ENCODE assay signal across 9 cellular contexts in the genomic region with DNA sequence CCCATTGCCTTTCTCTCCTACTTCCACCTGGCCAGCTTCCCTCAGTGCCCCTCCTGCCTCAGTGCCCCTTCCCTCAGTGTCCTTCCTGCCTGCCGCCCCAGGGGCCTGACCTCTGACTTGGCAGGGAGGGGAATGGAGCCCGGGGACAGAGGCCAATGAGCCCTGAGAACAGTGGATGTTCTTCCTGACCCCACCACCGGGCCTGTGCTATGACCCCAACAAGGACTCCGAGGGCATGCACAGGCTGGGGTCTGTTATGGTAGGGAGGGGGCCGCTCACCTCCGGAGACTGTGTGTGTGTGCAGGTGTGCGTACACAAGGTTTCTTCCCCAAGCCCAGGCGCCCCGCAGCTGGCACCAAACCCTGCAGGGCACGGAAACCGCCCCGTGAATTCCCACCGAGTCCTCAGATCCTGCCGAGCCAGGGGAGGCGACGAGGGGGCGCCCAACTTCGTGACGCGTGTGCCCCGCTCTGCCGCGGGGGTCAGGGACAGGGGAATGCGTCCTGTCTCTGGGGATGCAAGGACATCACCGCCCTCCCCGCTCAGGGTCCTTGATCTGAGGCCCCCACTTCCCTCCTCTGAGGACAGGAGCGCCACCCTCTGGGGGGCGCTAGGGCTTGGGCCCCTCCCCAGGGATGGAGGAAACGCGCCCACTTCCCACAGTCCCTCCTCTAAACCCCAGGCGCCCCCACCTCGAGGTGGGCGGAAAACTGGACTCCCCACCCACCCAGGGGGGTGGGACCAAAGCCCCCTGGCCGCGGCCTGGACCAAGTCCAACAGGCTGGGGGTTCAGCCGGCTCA. TPM values are rescaled to one million over a fixed set of nuclear protein-coding genes. Genes with fewer than 3 reads are reported as not detected.
A peak's percentile ranks its signal among the peaks of the same experiment; 100 is the strongest.
DNase-seq lines count a peak whose midpoint lies in the region; ATAC-seq, FAIRE-seq and TF ChIP-seq lines count a peak whose summit lies in the region.
"Had no signal": no experiment of that assay in that cellular context is flagged by ENCODE, and none has a peak within 500 bp of the region (broad histone marks: within the 10 kb centered on the region; RNA-seq: fewer than 3 reads in every experiment).

No MANE protein-coding gene starts in this region.

- TF ChIP-seq CTCF in retinal pigment epithelial cell (conservative IDR thresholded peaks at IDR 0.05; ENCODE audit: low read depth, low read length) = peak; percentile 18

- H3K4me3 ChIP-seq in NT2/D1 (ENCODE audit: insufficient read length, low read depth) = peak overlapping the region; percentile 58
- H3K4me3 ChIP-seq in right cardiac atrium (ENCODE audit: low read length) = peak overlapping the region; percentile 60
- peak overlapping the region; percentile 15 for H3K4me3 ChIP-seq in retinal pigment epithelial cell (ENCODE audit: low read length)

- WGBS in right cardiac atrium = 11% methylated on average over 36 of the region's 36 CpGs

- H3K9ac ChIP-seq in NT2/D1 (ENCODE audit: insufficient read length, low read depth) = peak overlapping the region; percentile 76

- peak; percentile 34 for DNase-seq in DMS53 (lab: John Stamatoyannopoulos, UW)
- DNase-seq in DMS53 treated with DMSO at 0.1 percent for 48 hours (lab: John Stamatoyannopoulos, UW; ENCODE audit: unreplicated experiment) = no peak
- DNase-seq in NT2/D1 (ENCODE audit: low read depth, low spot score) = no peak
- DNase-seq in right cardiac atrium = peak in 2 of 3 donors; percentile 64 to 70
- DNase-seq in retinal pigment epithelial cell (ENCODE audit: low read depth) = no peak
- no peak for DNase-seq in GM12891 (ENCODE audit: insufficient read length, low spot score)

- no peaks in the 10 kb centered on the region for H3K36me3 ChIP-seq in NT2/D1 (ENCODE audit: insufficient read depth, insufficient read length, low read length)

- intact Hi-C loops in right cardiac atrium (cut with DNase I) = no loop called here

- H3K9me3 ChIP-seq in NT2/D1 (ENCODE audit: insufficient read depth, low read length) = no peaks in the 10 kb centered on the region
- no peaks in the 10 kb centered on the region for H3K9me3 ChIP-seq in right cardiac atrium (ENCODE audit: control insufficient read depth, low read length)

- no peak for FAIRE-seq in GM12891 (lab: Jason Lieb, UNC)
- FAIRE-seq: A204.1 had no signal

- peaks cover 13% of the 10 kb centered on the region for H3K27me3 ChIP-seq in NT2/D1 (ENCODE audit: insufficient read depth, insufficient read length)
- H3K27me3 ChIP-seq in right cardiac atrium (ENCODE audit: control insufficient read depth, insufficient read depth) = no peaks in the 10 kb centered on the region

- ATAC-seq in right cardiac atrium (no peak), GM19328 (IDR thresholded peaks at IDR 0.05; ENCODE audit: unreplicated experiment) (no peak), GM18520 (IDR thresholded peaks at IDR 0.05; ENCODE audit: unreplicated experiment) (no peak)

- H3K27ac ChIP-seq in right cardiac atrium (ENCODE audit: low read length) = peak overlapping the region; percentile 38

- H3K4me1 ChIP-seq in NT2/D1 (ENCODE audit: insufficient read depth, insufficient read length) (peaks cover 24% of the 10 kb centered on the region), right cardiac atrium (ENCODE audit: control insufficient read depth, insufficient read depth, low read length) (peaks cover 26% of the 10 kb centered on the region)

- no peak for TF ChIP-seq POLR2A in GM12891 (IDR thresholded peaks at IDR 0.05; ENCODE audit: low read depth, low read length)

TF ChIP-seq in GM12891, 5 proteins besides CTCF, POLR2A, EP300 and RAD21:
- TF ChIP-seq PAX5 (IDR thresholded peaks at IDR 0.05; ENCODE audit: insufficient read depth, low read length, severe bottlenecking) = no peak
- TF ChIP-seq SPI1 (IDR thresholded peaks at IDR 0.05; ENCODE audit: low read depth, low read length) = no peak
- no peak for TF ChIP-seq POU2F2 (IDR thresholded peaks at IDR 0.05; ENCODE audit: low read depth, low read length)
- TF ChIP-seq POLR2AphosphoS5 (IDR thresholded peaks at IDR 0.05; ENCODE audit: low read depth, low read length) = no peak

RNA-seq across cellular contexts. Expression of gene RAP1GAP, which starts 0.7 kb away (rescaled TPM):
- 10 to 100 TPM; 15.3 to 18.7 (median 16.4) TPM for total RNA-seq in right cardiac atrium
- polyA plus RNA-seq in right cardiac atrium = 18.4 TPM
- 0.49 TPM for polyA plus RNA-seq in GM12891 (2012; ENCODE audit: low read depth, missing spikeins)

Comparison
In these comparisons a context has a peak if more than half of its experiments do, and no peak if none do; other contexts are left out.
1. DNase-seq: peak in DMS53 (single experiment) and right cardiac atrium (2 of 3); none in DMS53 treated with DMSO at 0.1 percent for 48 hours (single experiment), NT2/D1 (single experiment), retinal pigment epithelial cell (single experiment) and GM12891 (single experiment).
2. Peak in every context shown above with its lines, with median percentiles within 50 percentile points of each other: H3K4me3 ChIP-seq.